11 cellular contexts compared by ENCODE assay signal in the genomic region with DNA sequence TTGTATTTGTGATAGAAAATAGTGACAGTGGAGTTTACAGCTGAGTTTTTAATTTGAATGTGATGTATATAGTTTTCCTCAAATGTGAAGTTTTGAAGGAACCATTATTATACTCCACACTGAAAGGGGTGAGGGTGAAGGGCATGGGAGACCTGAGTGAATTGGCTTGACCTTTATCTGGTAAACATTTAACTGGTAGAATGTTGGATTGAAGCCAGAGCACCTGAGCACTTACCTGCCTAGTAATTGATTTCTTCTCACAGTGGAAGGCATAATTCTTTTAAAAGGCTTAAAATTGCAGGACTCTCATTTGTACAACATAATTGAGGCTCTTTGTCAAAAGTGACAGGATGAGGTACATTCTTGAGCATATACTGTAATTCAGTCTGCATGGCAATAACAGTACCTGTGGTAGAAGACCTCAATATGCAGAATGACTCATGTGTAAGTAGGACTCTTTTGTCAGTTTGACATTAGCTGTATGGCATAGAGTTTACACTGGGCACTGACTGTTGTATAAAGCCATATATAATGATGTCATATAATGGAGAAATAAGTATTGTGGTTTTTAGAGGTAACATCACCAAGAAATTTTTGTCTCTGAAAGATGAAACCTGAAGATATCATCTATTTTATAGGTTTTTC.
DNase-seq lines count a peak whose midpoint lies in the region; ATAC-seq and TF ChIP-seq lines count a peak whose summit lies in the region.
"Had no signal": no experiment of that assay in that cellular context is flagged by ENCODE, and none has a peak within 500 bp of the region (broad histone marks: within the 10 kb centered on the region; RNA-seq: fewer than 3 reads in every experiment).

No MANE protein-coding gene starts in this region.

- intact Hi-C loops in left lung (cut with DNase I) = no loop called here
- intact Hi-C loops in CD4-positive, alpha-beta memory T cell (cut with micrococcal nuclease) = no loop called here

- no peaks in the 10 kb centered on the region for H3K9me3 Mint-ChIP-seq in glutamatergic neuron (ENCODE audit: unreplicated experiment)
- peaks cover 0 to 2% (median 0%) of the 10 kb centered on the region in 8 donors for H3K9me3 Mint-ChIP-seq in CD4-positive, alpha-beta memory T cell

- no peaks in the 10 kb centered on the region for H3K9me3 ChIP-seq in left lung
- H3K9me3 ChIP-seq in CD4-positive, alpha-beta memory T cell (ENCODE audit: control insufficient read depth in 1 of 2, low read length in 2 of 2) = no peaks in the 10 kb centered on the region
- H3K9me3 ChIP-seq: upper lobe of left lung had no signal

- peak; percentile 77 for ATAC-seq in HG02759 (IDR thresholded peaks at IDR 0.05; ENCODE audit: unreplicated experiment)
- peak; percentile 65 for ATAC-seq in left lung

- H3K27me3 Mint-ChIP-seq in glutamatergic neuron (ENCODE audit: unreplicated experiment) = no peaks in the 10 kb centered on the region
- H3K27me3 Mint-ChIP-seq in CD4-positive, alpha-beta memory T cell = no peaks in the 10 kb centered on the region

- TF ChIP-seq CTCF in left lung (IDR thresholded peaks at IDR 0.05) (no peak), glutamatergic neuron (IDR thresholded peaks at IDR 0.05; ENCODE audit: partially characterized antibody, unreplicated experiment) (no peak)

- no peak overlapping the region for H3K4me3 Mint-ChIP-seq in glutamatergic neuron (ENCODE audit: unreplicated experiment)
- no peak overlapping the region for H3K4me3 Mint-ChIP-seq in CD4-positive, alpha-beta memory T cell
- H3K4me3 Mint-ChIP-seq: nephron had no signal

- peaks cover 0 to 4% of the 10 kb centered on the region in 2 donors for H3K36me3 ChIP-seq in left lung
- no peaks in the 10 kb centered on the region for H3K36me3 ChIP-seq in CD4-positive, alpha-beta memory T cell (ENCODE audit: insufficient read depth, low read length)
- H3K36me3 ChIP-seq: upper lobe of left lung had no signal

- H3K27ac Mint-ChIP-seq in glutamatergic neuron (ENCODE audit: unreplicated experiment) = no peak overlapping the region
- H3K27ac Mint-ChIP-seq in CD4-positive, alpha-beta memory T cell = no peak overlapping the region

- CTCF ChIA-PET in CD4-positive, alpha-beta memory T cell (lab: Charles Lee; ENCODE audit: partially characterized antibody) = no interaction called here

- no peaks in the 10 kb centered on the region for H3K27me3 ChIP-seq in left lung
- no peaks in the 10 kb centered on the region for H3K27me3 ChIP-seq in CD4-positive, alpha-beta memory T cell (ENCODE audit: insufficient read depth, low read length)
- H3K27me3 ChIP-seq: upper lobe of left lung had no signal

- no peaks in the 10 kb centered on the region for H3K4me1 Mint-ChIP-seq in glutamatergic neuron (ENCODE audit: low read depth, unreplicated experiment)
- no peaks in the 10 kb centered on the region for H3K4me1 Mint-ChIP-seq in CD4-positive, alpha-beta memory T cell

- H3K4me3 ChIP-seq in left lung = no peak overlapping the region
- no peak overlapping the region for H3K4me3 ChIP-seq in CD4-positive, alpha-beta memory T cell (ENCODE audit: low read length in 2 of 2)
- H3K4me3 ChIP-seq: upper lobe of left lung had no signal

- peaks cover 20% of the 10 kb centered on the region for H3K36me3 Mint-ChIP-seq in glutamatergic neuron (ENCODE audit: unreplicated experiment)
- peaks cover 1 to 15% of the 10 kb centered on the region in 2 donors for H3K36me3 Mint-ChIP-seq in CD4-positive, alpha-beta memory T cell

- H3K27ac ChIP-seq in left lung = no peak overlapping the region
- H3K27ac ChIP-seq in CD4-positive, alpha-beta memory T cell (ENCODE audit: low read depth, low read length) = no peak overlapping the region
- H3K27ac ChIP-seq: upper lobe of left lung had no signal

- H3K4me1 ChIP-seq in left lung = no peaks in the 10 kb centered on the region
- no peaks in the 10 kb centered on the region for H3K4me1 ChIP-seq in CD4-positive, alpha-beta memory T cell (ENCODE audit: insufficient read depth, low read length)

- DNase-seq in NCI-H2171 treated with DMSO at 0.1 percent for 48 hours (lab: John Stamatoyannopoulos, UW) (peak; percentile 49), NCI-H2171 (lab: John Stamatoyannopoulos, UW) (no peak), NCI-H1105 (lab: John Stamatoyannopoulos, UW) (peak; percentile 48), left lung (no peak), NCI-H446 (lab: John Stamatoyannopoulos, UW) (no peak), glutamatergic neuron (no peak)
- no peak for DNase-seq in CD4-positive, alpha-beta memory T cell
- DNase-seq: activated gamma-delta T cell treated with Interleukin-2 at 50 U/mL for 16 hours, upper lobe of left lung had no signal

- POLR2A ChIA-PET in CD4-positive, alpha-beta memory T cell (lab: Charles Lee; ENCODE audit: partially characterized antibody) = no interaction called here

Comparison
In these comparisons a context has a peak if more than half of its experiments do, and no peak if none do; other contexts are left out.
1. DNase-seq: peak in NCI-H2171 treated with DMSO at 0.1 percent for 48 hours (single experiment) and NCI-H1105 (single experiment); none in NCI-H2171 (single experiment), left lung (0 of 2), NCI-H446 (0 of 2), glutamatergic neuron (single experiment) and CD4-positive, alpha-beta memory T cell (0 of 5).